ENCODE assay signal across 9 cellular contexts in genomic region chr20:23048283-23049200, GRCh38. TPM values are rescaled to one million over a fixed set of nuclear protein-coding genes. Genes with fewer than 3 reads are reported as not detected.
DNase-seq lines count a peak whose midpoint lies in the region; ATAC-seq and TF ChIP-seq lines count a peak whose summit lies in the region.
"Had no signal": no experiment of that assay in that cellular context is flagged by ENCODE, and none has a peak within 500 bp of the region (broad histone marks: within the 10 kb centered on the region; RNA-seq: fewer than 3 reads in every experiment).

No MANE protein-coding gene starts in this region.

- H2AFZ ChIP-seq in parathyroid adenoma = peak overlapping the region; percentile 87

- TF ChIP-seq CTCF in cardiac muscle cell (IDR thresholded peaks at IDR 0.05; ENCODE audit: low read depth, low read length) = peak; percentile 51
- TF ChIP-seq CTCF in parathyroid adenoma (IDR thresholded peaks at IDR 0.05) = peak; percentile 49

- peak overlapping the region; percentile 70 for H3K4me2 ChIP-seq in parathyroid adenoma (ENCODE audit: low read length)

- H3K79me2 ChIP-seq in parathyroid adenoma = no peaks in the 10 kb centered on the region

- H3K4me1 ChIP-seq in HUES64 (ENCODE audit: insufficient read depth, low read length) = peaks cover 7% of the 10 kb centered on the region; the same call in 1 of the 2 replicates
- peaks cover 4% of the 10 kb centered on the region for H3K4me1 ChIP-seq in cardiac muscle cell (ENCODE audit: low read depth)
- H3K4me1 ChIP-seq in parathyroid adenoma = peaks cover 9% of the 10 kb centered on the region

- H3K9ac ChIP-seq in HUES64 (ENCODE audit: low read depth, low read length) = no peak overlapping the region
- no peak overlapping the region for H3K9ac ChIP-seq in parathyroid adenoma

- peak overlapping the region; percentile 71 for H3K4me3 ChIP-seq in HUES64 (ENCODE audit: low read length)
- H3K4me3 ChIP-seq in cardiac muscle cell = peak overlapping the region; percentile 28
- H3K4me3 ChIP-seq in parathyroid adenoma (ENCODE audit: low read depth, low read length) = peak overlapping the region; percentile 46

- H3K36me3 ChIP-seq in HUES64 (ENCODE audit: insufficient read depth, low read length) (no peaks in the 10 kb centered on the region), cardiac muscle cell (no peaks in the 10 kb centered on the region), parathyroid adenoma (ENCODE audit: control insufficient read depth, insufficient read depth, low read length) (no peaks in the 10 kb centered on the region)

- 9% methylated on average over 92 of the region's 92 CpGs for WGBS in HUES64

- H3K27me3 ChIP-seq in HUES64 (ENCODE audit: insufficient read depth, low read length) = peaks cover 94% of the 10 kb centered on the region
- peaks cover 66% of the 10 kb centered on the region for H3K27me3 ChIP-seq in cardiac muscle cell
- H3K27me3 ChIP-seq in parathyroid adenoma (ENCODE audit: control insufficient read depth, insufficient read depth, low read length) = no peaks in the 10 kb centered on the region

- no peak overlapping the region for H3K27ac ChIP-seq in HUES64 (ENCODE audit: low read depth, low read length)
- no peak overlapping the region for H3K27ac ChIP-seq in cardiac muscle cell
- peak overlapping the region; percentile 64 for H3K27ac ChIP-seq in parathyroid adenoma

- ATAC-seq in HG02588 (IDR thresholded peaks at IDR 0.05; ENCODE audit: unreplicated experiment) = no peak

- H3K9me3 ChIP-seq in HUES64 (ENCODE audit: insufficient read depth, low read depth, low read length) = no peaks in the 10 kb centered on the region
- H3K9me3 ChIP-seq in cardiac muscle cell (ENCODE audit: low read depth) = no peaks in the 10 kb centered on the region
- H3K9me3 ChIP-seq in parathyroid adenoma (ENCODE audit: control insufficient read depth, low read length) = no peaks in the 10 kb centered on the region

- peak; percentile 69 for DNase-seq in CD1c-positive myeloid dendritic cell (ENCODE audit: extremely low spot score)
- DNase-seq in activated T-cell treated with anti-CD3 and anti-CD28 coated beads, Interleukin-2, amount 50 U/mL, for 48 hours = peak; percentile 51 to 59
- DNase-seq in cardiac muscle cell (ENCODE audit: low read depth in 1 of 2, low spot score in 1 of 2) = peak; percentile 40 to 60
- no peak for DNase-seq in NCI-H2227 (lab: John Stamatoyannopoulos, UW; ENCODE audit: unreplicated experiment)
- no peak for DNase-seq in NAMALWA (ENCODE audit: low spot score)
- DNase-seq: naive B cell had no signal

RNA-seq across cellular contexts. Expression of gene THBD, which starts 0.9 kb away (rescaled TPM):
- 0.55 TPM for polyA plus RNA-seq in HUES64 (2013, experiment 1 of 2)
- 0.70 TPM for polyA plus RNA-seq in HUES64 (2013, experiment 2 of 2)
- 0.54 and 1.1 TPM in 2 replicates for total RNA-seq in cardiac muscle cell
- polyA plus RNA-seq in cardiac muscle cell = 0.04 and 2.5 TPM in 2 replicates

RNA-seq across cellular contexts. Expression of gene SSTR4, which starts 13.4 kb away (rescaled TPM):
- polyA plus RNA-seq in HUES64 (2013, experiment 1 of 2) = not detected
- not detected for polyA plus RNA-seq in HUES64 (2013, experiment 2 of 2)
- not detected in 2 replicates for total RNA-seq in cardiac muscle cell
- polyA plus RNA-seq in cardiac muscle cell = not detected in 2 replicates

RNA-seq across cellular contexts. Expression of gene CD93, which starts 37.6 kb away (rescaled TPM):
- polyA plus RNA-seq in HUES64 (2013, experiment 1 of 2) = 0.05 TPM
- 0.06 TPM for polyA plus RNA-seq in HUES64 (2013, experiment 2 of 2)
- total RNA-seq in cardiac muscle cell = 0.11 and 0.63 TPM in 2 replicates
- 0.04 and 0.15 TPM in 2 replicates for polyA plus RNA-seq in cardiac muscle cell

Comparison
In these comparisons a context has a peak if more than half of its experiments do, and no peak if none do; other contexts are left out.
1. DNase-seq: peak in CD1c-positive myeloid dendritic cell (single experiment), activated T-cell treated with anti-CD3 and anti-CD28 coated beads, Interleukin-2, amount 50 U/mL, for 48 hours (2 of 2) and cardiac muscle cell (2 of 2); none in NCI-H2227 (single experiment) and NAMALWA (single experiment).
2. Peak in every context shown above with its lines, with median percentiles within 50 percentile points of each other: H3K4me3 ChIP-seq.